ENCODE assay signal across 9 cellular contexts in genomic region chr5:112929336-112930081, GRCh38. TPM values are rescaled to one million over a fixed set of nuclear protein-coding genes. Genes with fewer than 3 reads are reported as not detected.
DNase-seq lines count a peak whose midpoint lies in the region; ATAC-seq lines count a peak whose summit lies in the region.
"Had no signal": no experiment of that assay in that cellular context is flagged by ENCODE, and none has a peak within 500 bp of the region (broad histone marks: within the 10 kb centered on the region; RNA-seq: fewer than 3 reads in every experiment).

No MANE protein-coding gene starts in this region.

- DNase-seq in HT1080 (ENCODE audit: low read depth): peak; percentile 56
- peak; percentile 34 for DNase-seq in myocyte (ENCODE audit: low read depth)
- no peak for DNase-seq in SIG-M5 treated with dmso at 0.1 percent for 504 hours (lab: John Stamatoyannopoulos, UW; ENCODE audit: unreplicated experiment)
- no peak for DNase-seq in iPS-NIHi11 (ENCODE audit: low spot score)
- DNase-seq in MV-4-11 (lab: John Stamatoyannopoulos, UW): no peak
- DNase-seq in activated CD4-positive, alpha-beta T cell treated with anti-CD3 and anti-CD28 coated beads, Interleukin-2, amount 50 U/mL, for 48 hours: no peak

- ATAC-seq in GM18861 (IDR thresholded peaks at IDR 0.05; ENCODE audit: unreplicated experiment): peak; percentile 76
- ATAC-seq in GM21786 (IDR thresholded peaks at IDR 0.05; ENCODE audit: unreplicated experiment): peak; percentile 70
- ATAC-seq: GM23338 had no signal

RNA-seq across cellular contexts. Expression of gene REEP5, which starts 7.5 kb away (rescaled TPM):
- 34.9 and 70.2 TPM in 2 replicates for total RNA-seq in HT1080 (2014; rRNA removed; shearing (Covaris generic))
- polyA plus RNA-seq in HT1080 (2015; cell fraction: cytosol; rRNA removed): 43.1 and 53.0 TPM in 2 replicates
- polyA plus RNA-seq in HT1080 (2015; cell fraction: nucleus; rRNA removed): 24.8 and 30.1 TPM in 2 replicates
- 47.3 and 58.5 TPM in 2 replicates for total RNA-seq in myocyte
- 141 TPM for polyA plus RNA-seq in myocyte (2012)

RNA-seq across cellular contexts. Expression of gene DCP2, which starts 47.1 kb away (rescaled TPM):
- 17.2 and 33.2 TPM in 2 replicates for total RNA-seq in HT1080 (2014; rRNA removed; shearing (Covaris generic))
- polyA plus RNA-seq in HT1080 (2015; cell fraction: cytosol; rRNA removed): 21.6 and 23.5 TPM in 2 replicates
- 44.7 and 45.1 TPM in 2 replicates for polyA plus RNA-seq in HT1080 (2015; cell fraction: nucleus; rRNA removed)
- total RNA-seq in myocyte: 34.0 and 64.7 TPM in 2 replicates
- polyA plus RNA-seq in myocyte (2012): 8.8 TPM

Comparison
In these comparisons a context has a peak if more than half of its experiments do, and no peak if none do; other contexts are left out.
1. DNase-seq: peak in HT1080 (single experiment) and myocyte (single experiment); none in SIG-M5 treated with dmso at 0.1 percent for 504 hours (single experiment), iPS-NIHi11 (single experiment), MV-4-11 (single experiment) and activated CD4-positive, alpha-beta T cell treated with anti-CD3 and anti-CD28 coated beads, Interleukin-2, amount 50 U/mL, for 48 hours (0 of 2).